In genomic region chr6:6491761-6492160, GRCh38 we compare ENCODE assay signal across 19 cellular contexts.
"Had no signal": no experiment of that assay in that cellular context is flagged by ENCODE, and none has a peak within 500 bp of the region (broad histone marks: within the 10 kb centered on the region; RNA-seq: fewer than 3 reads in every experiment).

No MANE protein-coding gene starts in this region.

- H3K4me3 ChIP-seq: coronary artery, esophagus squamous epithelium, gastrocnemius medialis, heart right ventricle, left ventricle myocardium inferior, lower lobe of right lung, mucosa of descending colon had no signal

- H3K27ac Mint-ChIP-seq: mesothelial cell of epicardium had no signal

- H3K36me3 ChIP-seq: esophagus squamous epithelium, gastrocnemius medialis, heart right ventricle, left ventricle myocardium inferior, lower lobe of right lung had no signal

- H3K27ac ChIP-seq: coronary artery, esophagus squamous epithelium, gastrocnemius medialis, heart right ventricle, left ventricle myocardium inferior, lower lobe of right lung had no signal

- H3K4me1 Mint-ChIP-seq: mesothelial cell of epicardium had no signal

- H3K4me3 Mint-ChIP-seq: mesothelial cell of epicardium; naive thymus-derived CD8-positive, alpha-beta T cell had no signal

- H3K27me3 ChIP-seq: esophagus squamous epithelium, gastrocnemius medialis, heart right ventricle had no signal

- H3K36me3 Mint-ChIP-seq: mesothelial cell of epicardium; naive B cell; naive thymus-derived CD8-positive, alpha-beta T cell had no signal

- DNase-seq: effector CD8-positive, alpha-beta T cell; esophagus squamous epithelium; foreskin fibroblast; foreskin melanocyte; gastrocnemius medialis; glutamatergic neuron; head of caudate nucleus; heart right ventricle; hippocampal formation; left colon; left ventricle myocardium inferior; lower lobe of right lung; mesenchymal stem cell; mucosa of descending colon; naive B cell; naive thymus-derived CD8-positive, alpha-beta T cell had no signal

- ATAC-seq: gastrocnemius medialis; left colon; left lobe of liver; mucosa of descending colon; naive thymus-derived CD8-positive, alpha-beta T cell had no signal

- H3K9me3 Mint-ChIP-seq: mesothelial cell of epicardium; naive B cell; naive thymus-derived CD8-positive, alpha-beta T cell had no signal

- H3K4me1 ChIP-seq: esophagus squamous epithelium, gastrocnemius medialis, left ventricle myocardium inferior, lower lobe of right lung had no signal

- H3K9me3 ChIP-seq: esophagus squamous epithelium, gastrocnemius medialis, heart right ventricle, left ventricle myocardium inferior, lower lobe of right lung, mucosa of descending colon had no signal
